18 cellular contexts compared by ENCODE assay signal in genomic region chr2:66830881-66831280, GRCh38.
DNase-seq lines count a peak whose midpoint lies in the region; ATAC-seq and TF ChIP-seq lines count a peak whose summit lies in the region.
"Had no signal": no experiment of that assay in that cellular context is flagged by ENCODE, and none has a peak within 500 bp of the region (broad histone marks: within the 10 kb centered on the region; RNA-seq: fewer than 3 reads in every experiment).

No MANE protein-coding gene starts in this region.

- TF ChIP-seq CTCF in endodermal cell (conservative IDR thresholded peaks at IDR 0.05) (no peak), mesothelial cell of epicardium (IDR thresholded peaks at IDR 0.05; ENCODE audit: unreplicated experiment) (no peak)

- H3K4me3 Mint-ChIP-seq in endodermal cell (no peak overlapping the region), mesothelial cell of epicardium (no peak overlapping the region)
- H3K4me3 Mint-ChIP-seq in stimulated activated memory B cell treated with anti-CD40 and anti-IgM and Interleukin-4, amounts not matched to agents 10 μg/mL and 1 μg/mL and 100 μg/mL, for 72 hours, result no peak overlapping the region
- H3K4me3 Mint-ChIP-seq in activated T-helper 2 cell treated with anti-CD3 and anti-CD28 coated beads, Interferon-gamma antibody, Interleukin-2, Interleukin-4, amounts not matched to agents 10 μg/mL and 5 μg/mL and 100 μg/mL, durations not matched to agents 14 hours and 24 hours and 36 hours (ENCODE audit: low read depth), result no peak overlapping the region
- H3K4me3 Mint-ChIP-seq: B cell; CD8-positive, alpha-beta T cell; GM23338; IgD-negative memory B cell had no signal

- no peaks in the 10 kb centered on the region for H3K9me3 ChIP-seq in right cardiac atrium (ENCODE audit: control insufficient read depth, low read length)
- no peaks in the 10 kb centered on the region for H3K9me3 ChIP-seq in endodermal cell (ENCODE audit: control insufficient read depth, low read length)
- H3K9me3 ChIP-seq: BLaER1 treated with 17β-estradiol and CSF1 and Interleukin-3, amounts not matched to agents 10 nM and 100 nM had no signal

- H3K9me3 Mint-ChIP-seq in endodermal cell (no peaks in the 10 kb centered on the region), mesothelial cell of epicardium (no peaks in the 10 kb centered on the region)
- no peaks in the 10 kb centered on the region for H3K9me3 Mint-ChIP-seq in stimulated activated memory B cell treated with anti-CD40 and anti-IgM and Interleukin-4, amounts not matched to agents 10 μg/mL and 1 μg/mL and 100 μg/mL, for 72 hours
- H3K9me3 Mint-ChIP-seq in activated T-helper 2 cell treated with anti-CD3 and anti-CD28 coated beads, Interferon-gamma antibody, Interleukin-2, Interleukin-4, amounts not matched to agents 10 μg/mL and 5 μg/mL and 100 μg/mL, durations not matched to agents 14 hours and 24 hours and 36 hours, result peaks cover 3% of the 10 kb centered on the region
- H3K9me3 Mint-ChIP-seq: CD8-positive, alpha-beta T cell; GM23338 had no signal

- H3K36me3 Mint-ChIP-seq in endodermal cell (ENCODE audit: low read depth) (no peaks in the 10 kb centered on the region), mesothelial cell of epicardium (no peaks in the 10 kb centered on the region)
- no peaks in the 10 kb centered on the region for H3K36me3 Mint-ChIP-seq in stimulated activated memory B cell treated with anti-CD40 and anti-IgM and Interleukin-4, amounts not matched to agents 10 μg/mL and 1 μg/mL and 100 μg/mL, for 72 hours
- no peaks in the 10 kb centered on the region for H3K36me3 Mint-ChIP-seq in activated T-helper 2 cell treated with anti-CD3 and anti-CD28 coated beads, Interferon-gamma antibody, Interleukin-2, Interleukin-4, amounts not matched to agents 10 μg/mL and 5 μg/mL and 100 μg/mL, durations not matched to agents 14 hours and 24 hours and 36 hours (ENCODE audit: low read depth)
- H3K36me3 Mint-ChIP-seq: CD8-positive, alpha-beta T cell; IgD-negative memory B cell had no signal

- H3K27ac ChIP-seq in right cardiac atrium (ENCODE audit: low read length) (no peak overlapping the region), endodermal cell (ENCODE audit: low read depth, low read length) (no peak overlapping the region)
- H3K27ac ChIP-seq: BLaER1 treated with 17β-estradiol and CSF1 and Interleukin-3, amounts not matched to agents 10 nM and 100 nM; HL-60 had no signal

- H3K27me3 ChIP-seq in right cardiac atrium (ENCODE audit: control insufficient read depth, insufficient read depth) (no peaks in the 10 kb centered on the region), endodermal cell (ENCODE audit: control insufficient read depth, insufficient read depth, low read length, poor library complexity, severe bottlenecking) (no peaks in the 10 kb centered on the region)
- H3K27me3 ChIP-seq: BLaER1 treated with 17β-estradiol and CSF1 and Interleukin-3, amounts not matched to agents 10 nM and 100 nM had no signal

- no peak overlapping the region for H3K4me3 ChIP-seq in right cardiac atrium (ENCODE audit: low read length)
- no peak overlapping the region for H3K4me3 ChIP-seq in endodermal cell (ENCODE audit: low read length)
- H3K4me3 ChIP-seq: BLaER1 treated with 17β-estradiol and CSF1 and Interleukin-3, amounts not matched to agents 10 nM and 100 nM; GM23338 had no signal

- H3K27me3 Mint-ChIP-seq in endodermal cell (ENCODE audit: insufficient read depth) (peaks cover 4% of the 10 kb centered on the region), mesothelial cell of epicardium (ENCODE audit: low read depth) (no peaks in the 10 kb centered on the region)
- H3K27me3 Mint-ChIP-seq in stimulated activated memory B cell treated with anti-CD40 and anti-IgM and Interleukin-4, amounts not matched to agents 10 μg/mL and 1 μg/mL and 100 μg/mL, for 72 hours, result no peaks in the 10 kb centered on the region
- H3K27me3 Mint-ChIP-seq in activated T-helper 2 cell treated with anti-CD3 and anti-CD28 coated beads, Interferon-gamma antibody, Interleukin-2, Interleukin-4, amounts not matched to agents 10 μg/mL and 5 μg/mL and 100 μg/mL, durations not matched to agents 14 hours and 24 hours and 36 hours (ENCODE audit: low read depth), result no peaks in the 10 kb centered on the region
- H3K27me3 Mint-ChIP-seq: B cell, IgD-negative memory B cell had no signal

- intact Hi-C loops in left ventricle myocardium superior (cut with micrococcal nuclease), result no loop called here
- intact Hi-C loops in right cardiac atrium (cut with DNase I), result no loop called here
- intact Hi-C loops in activated T-helper 2 cell treated with anti-CD3 and anti-CD28 coated beads, Interferon-gamma antibody, Interleukin-2, Interleukin-4, amounts not matched to agents 10 μg/mL and 5 μg/mL and 100 μg/mL, durations not matched to agents 14 hours and 24 hours and 36 hours (cut with micrococcal nuclease), result no loop called here

- H3K4me1 ChIP-seq in right cardiac atrium (ENCODE audit: control insufficient read depth, insufficient read depth, low read length) (peaks cover 2% of the 10 kb centered on the region), endodermal cell (ENCODE audit: control insufficient read depth, insufficient read depth, low read length) (peaks cover 8% of the 10 kb centered on the region)
- H3K4me1 ChIP-seq: BLaER1 treated with 17β-estradiol and CSF1 and Interleukin-3, amounts not matched to agents 10 nM and 100 nM had no signal

- DNase-seq in left ventricle myocardium superior, result no peak
- no peak for DNase-seq in right cardiac atrium
- DNase-seq in endodermal cell, result peak; percentile 67
- no peak for DNase-seq in mesothelial cell of epicardium (ENCODE audit: low spot score in 2 of 2, unreplicated experiment in 2 of 2)
- DNase-seq in activated T-helper 2 cell treated with anti-CD3 and anti-CD28 coated beads, Interferon-gamma antibody, Interleukin-2, Interleukin-4, amounts not matched to agents 10 μg/mL and 5 μg/mL and 100 μg/mL, durations not matched to agents 14 hours and 24 hours and 36 hours (ENCODE audit: low spot score), result no peak
- DNase-seq: Calu3; CD8-positive, alpha-beta T cell; DMS79 treated with DMSO at 0.1 percent for 48 hours; GF-D8; HCEC 1CT had no signal

- H3K4me1 Mint-ChIP-seq in endodermal cell, result peaks cover 11% of the 10 kb centered on the region
- peaks cover 62% of the 10 kb centered on the region for H3K4me1 Mint-ChIP-seq in mesothelial cell of epicardium
- no peaks in the 10 kb centered on the region for H3K4me1 Mint-ChIP-seq in stimulated activated memory B cell treated with anti-CD40 and anti-IgM and Interleukin-4, amounts not matched to agents 10 μg/mL and 1 μg/mL and 100 μg/mL, for 72 hours
- no peaks in the 10 kb centered on the region for H3K4me1 Mint-ChIP-seq in activated T-helper 2 cell treated with anti-CD3 and anti-CD28 coated beads, Interferon-gamma antibody, Interleukin-2, Interleukin-4, amounts not matched to agents 10 μg/mL and 5 μg/mL and 100 μg/mL, durations not matched to agents 14 hours and 24 hours and 36 hours (ENCODE audit: low read depth)
- H3K4me1 Mint-ChIP-seq: B cell, GM23338, IgD-negative memory B cell had no signal

- ATAC-seq in left ventricle myocardium superior, result peak; percentile 35
- no peak for ATAC-seq in right cardiac atrium
- peak; percentile 7 for ATAC-seq in stimulated activated memory B cell treated with anti-CD40 and anti-IgM and Interleukin-4, amounts not matched to agents 10 μg/mL and 1 μg/mL and 100 μg/mL, for 72 hours
- ATAC-seq in GM18511 (IDR thresholded peaks at IDR 0.05; ENCODE audit: unreplicated experiment), result no peak
- no peak for ATAC-seq in GM21367 (IDR thresholded peaks at IDR 0.05; ENCODE audit: unreplicated experiment)
- ATAC-seq: CD8-positive, alpha-beta T cell; GM23338 had no signal

- whole genome bisulfite sequencing in right cardiac atrium, result 37% methylated on average over 3 of the region's 3 CpGs
- 71 to 73% methylated on average over 3 of the region's 3 CpGs for WGBS in endodermal cell (ENCODE audit: insufficient coverage in 1 of 2, insufficient read length in 1 of 2), 2 experiments

- H3K9ac ChIP-seq in endodermal cell (ENCODE audit: extremely low read depth, low read length, poor library complexity, severe bottlenecking), result no peak overlapping the region
- H3K9ac ChIP-seq: BLaER1 treated with 17β-estradiol and CSF1 and Interleukin-3, amounts not matched to agents 10 nM and 100 nM had no signal

- H3K36me3 ChIP-seq in endodermal cell (ENCODE audit: control insufficient read depth, insufficient read depth, low read length), result no peaks in the 10 kb centered on the region
- H3K36me3 ChIP-seq: BLaER1 treated with 17β-estradiol and CSF1 and Interleukin-3, amounts not matched to agents 10 nM and 100 nM had no signal

- H3K27ac Mint-ChIP-seq in endodermal cell (no peak overlapping the region), mesothelial cell of epicardium (peak overlapping the region; percentile 69)
- no peak overlapping the region for H3K27ac Mint-ChIP-seq in stimulated activated memory B cell treated with anti-CD40 and anti-IgM and Interleukin-4, amounts not matched to agents 10 μg/mL and 1 μg/mL and 100 μg/mL, for 72 hours
- no peak overlapping the region for H3K27ac Mint-ChIP-seq in activated T-helper 2 cell treated with anti-CD3 and anti-CD28 coated beads, Interferon-gamma antibody, Interleukin-2, Interleukin-4, amounts not matched to agents 10 μg/mL and 5 μg/mL and 100 μg/mL, durations not matched to agents 14 hours and 24 hours and 36 hours
- H3K27ac Mint-ChIP-seq: B cell; CD8-positive, alpha-beta T cell; GM23338; IgD-negative memory B cell had no signal

Comparison
In these comparisons a context has a peak if more than half of its experiments do, and no peak if none do; other contexts are left out.
1. ATAC-seq: peak in left ventricle myocardium superior (single experiment) and stimulated activated memory B cell treated with anti-CD40 and anti-IgM and Interleukin-4, amounts not matched to agents 10 μg/mL and 1 μg/mL and 100 μg/mL, for 72 hours (single experiment); none in right cardiac atrium (0 of 2), GM18511 (single experiment) and GM21367 (single experiment).